In genomic region chr21:24895885-24896734, GRCh38 we compare ENCODE assay signal across 8 cellular contexts.
DNase-seq lines count a peak whose midpoint lies in the region; ATAC-seq, FAIRE-seq and TF ChIP-seq lines count a peak whose summit lies in the region.

No MANE protein-coding gene starts in this region.

- no peak overlapping the region for H2BK120ac ChIP-seq in neuronal stem cell (ENCODE audit: low read depth, low read length)

- H4K8ac ChIP-seq in neuronal stem cell (ENCODE audit: low read depth, low read length): no peak overlapping the region

- H3K9me3 ChIP-seq in neuronal stem cell (replicated peaks in 1 of 2; ENCODE audit: control insufficient read depth in 2 of 2, insufficient read depth in 1 of 2, low read depth in 1 of 2, low read length in 2 of 2): no peaks in the 10 kb centered on the region

- ATAC-seq in GM21737 (IDR thresholded peaks at IDR 0.05; ENCODE audit: unreplicated experiment): peak; percentile 74

- no peak overlapping the region for H3K14ac ChIP-seq in neuronal stem cell (ENCODE audit: low read length)

- no peak for TF ChIP-seq POLR2A in GM12892 (IDR thresholded peaks at IDR 0.05; ENCODE audit: low read depth, low read length)

- H3K18ac ChIP-seq in neuronal stem cell (ENCODE audit: low read length): no peak overlapping the region

- no peak overlapping the region for H2AK5ac ChIP-seq in neuronal stem cell (ENCODE audit: low read depth, low read length)

- POLR2A ChIA-PET in HEK293T (lab: Yijun Ruan, JAX): no interaction called here

- H2BK15ac ChIP-seq in neuronal stem cell (ENCODE audit: low read length): no peak overlapping the region

- H2AFZ ChIP-seq in neuronal stem cell (ENCODE audit: low read length): no peak overlapping the region

- H3K9ac ChIP-seq in neuronal stem cell (ENCODE audit: low read depth, low read length, poor library complexity): no peak overlapping the region

- no peak overlapping the region for H2BK12ac ChIP-seq in neuronal stem cell (ENCODE audit: low read length)

- H3K4ac ChIP-seq in neuronal stem cell (ENCODE audit: low read length): no peak overlapping the region

- no peaks in the 10 kb centered on the region for H3K36me3 ChIP-seq in neuronal stem cell (replicated peaks in 1 of 2; ENCODE audit: control insufficient read depth in 2 of 2, insufficient read depth in 2 of 2, low read length in 2 of 2)

- H3K4me3 ChIP-seq in neuronal stem cell (ENCODE audit: low read length in 2 of 2): no peak overlapping the region

- no CpG with 5 or more reads among the region's 3 CpGs for WGBS in neuronal stem cell (ENCODE audit: extremely low coverage in 2 of 2, insufficient read length in 2 of 2, insufficient replicate concordance in 1 of 2), 2 donors

- peak; percentile 44 for TF ChIP-seq CTCF in LNCAP (IDR thresholded peaks at IDR 0.05)
- TF ChIP-seq CTCF in VCaP (conservative IDR thresholded peaks at IDR 0.05): peak; percentile 69

- H3K4me2 ChIP-seq in neuronal stem cell (ENCODE audit: insufficient read depth, low read length, poor library complexity, severe bottlenecking): no peak overlapping the region

- no peaks in the 10 kb centered on the region for H3K27me3 ChIP-seq in neuronal stem cell (ENCODE audit: control insufficient read depth in 3 of 3, insufficient read depth in 3 of 3, low read depth in 1 of 3, low read length in 3 of 3)

- H3K23ac ChIP-seq in neuronal stem cell (ENCODE audit: low read depth, low read length, poor library complexity): no peak overlapping the region

- H4K91ac ChIP-seq in neuronal stem cell (ENCODE audit: low read depth, low read length, poor library complexity): no peak overlapping the region

- H3K27ac ChIP-seq in VCaP (no peak overlapping the region), neuronal stem cell (replicated peaks; ENCODE audit: low read length) (no peak overlapping the region)

- FAIRE-seq in GM12892 (lab: Jason Lieb, UNC) (peak; percentile 82), urothelium cell line (lab: Jason Lieb, UNC) (no peak)

- DNase-seq in GM12892 (ENCODE audit: insufficient read length) (no peak), neuronal stem cell (ENCODE audit: low spot score) (peak; percentile 29), HEK293T (ENCODE audit: extremely low spot score) (no peak), T-helper 9 cell (no peak), urothelium cell line (ENCODE audit: low spot score) (no peak)

- H2BK5ac ChIP-seq in neuronal stem cell (ENCODE audit: low read length): no peak overlapping the region

- CTCF ChIA-PET in HEK293T (lab: Yijun Ruan, JAX): no interaction called here

- peaks cover 1% of the 10 kb centered on the region for H3K79me1 ChIP-seq in neuronal stem cell (ENCODE audit: low read depth, low read length)

- H3K4me1 ChIP-seq in neuronal stem cell (ENCODE audit: control insufficient read depth in 2 of 2, insufficient read depth in 1 of 2, low read depth in 1 of 2, low read length in 2 of 2): peaks cover 0 to 2% of the 10 kb centered on the region in 2 donors

TF ChIP-seq in HEK293T, 16 proteins besides CTCF, POLR2A, EP300 and RAD21:
- TF ChIP-seq SP1 (IDR thresholded peaks at IDR 0.05) (no peak), ARNT (IDR thresholded peaks at IDR 0.05) (no peak), NFRKB (IDR thresholded peaks at IDR 0.05) (no peak), PKNOX1 (IDR thresholded peaks at IDR 0.05) (no peak), ELF4 (IDR thresholded peaks at IDR 0.05) (no peak), L3MBTL2 (conservative IDR thresholded peaks at IDR 0.05) (no peak), CTBP1 (IDR thresholded peaks at IDR 0.05; ENCODE audit: borderline replicate concordance) (no peak), BHLHE40 (IDR thresholded peaks at IDR 0.05; ENCODE audit: borderline replicate concordance) (no peak), FOXK2 (IDR thresholded peaks at IDR 0.05) (no peak), FOXM1 (IDR thresholded peaks at IDR 0.05; ENCODE audit: borderline replicate concordance) (no peak), TARDBP (IDR thresholded peaks at IDR 0.05) (no peak), HDGF (IDR thresholded peaks at IDR 0.05; ENCODE audit: borderline replicate concordance) (no peak), SUZ12 (IDR thresholded peaks at IDR 0.05) (no peak)
